25 cellular contexts compared by ENCODE assay signal in genomic region chr2:119575439-119575838, GRCh38. TPM values are rescaled to one million over a fixed set of nuclear protein-coding genes. Genes with fewer than 3 reads are reported as not detected.
"Had no signal": no experiment of that assay in that cellular context is flagged by ENCODE, and none has a peak within 500 bp of the region (broad histone marks: within the 10 kb centered on the region; RNA-seq: fewer than 3 reads in every experiment).

No MANE protein-coding gene starts in this region.

- H3K9me3 ChIP-seq: SJSA1 had no signal

- H3K4me1 ChIP-seq: SJSA1 had no signal

- DNase-seq: activated B cell treated with CpG ODN at 0.5 μM for 24 hours; activated CD4-positive, alpha-beta T cell treated with anti-CD3 and anti-CD28 coated beads for 1 hour; activated CD4-positive, alpha-beta T cell treated with anti-CD3 and anti-CD28 coated beads, Interleukin-2, amount 10 ng/mL, durations not matched to agents 24 days and 14 days; activated CD4-positive, alpha-beta T cell treated with anti-CD3 and anti-CD28 coated beads, Interleukin-2, amount 50 U/mL, for 48 hours; activated CD8-positive, alpha-beta memory T cell treated with anti-CD3 and anti-CD28 coated beads, Interleukin-2, amount 10 ng/mL, durations not matched to agents 7 days and 5 days; activated effector memory CD4-positive, alpha-beta T cell treated with anti-CD3 and anti-CD28 coated beads, Interleukin-2, amount 50 U/mL, for 16 hours; activated naive CD4-positive, alpha-beta T cell treated with Interleukin-2 at 50 U/mL for 16 hours; activated T-cell treated with anti-CD3 and anti-CD28 coated beads, Interleukin-2, amount 50 U/mL, for 24 hours; brain microvascular endothelial cell; KG1; NCI-H1092 treated with DMSO at 0.1 percent for 48 hours; NCI-H1417 treated with DMSO at 0.1 percent for 48 hours; NCI-H1694; NCI-H2029; NCI-H345; NCI-H510A; NCI-H69; RPMI8226 had no signal

- H3K27ac ChIP-seq: brain microvascular endothelial cell, cardiac muscle cell, SJSA1 had no signal

- H3K4me3 ChIP-seq: cardiac muscle cell, SJSA1 had no signal

- H3K27me3 ChIP-seq: brain microvascular endothelial cell, cardiac muscle cell had no signal

- ATAC-seq: activated CD8-positive, alpha-beta memory T cell treated with anti-CD3 and anti-CD28 coated beads, Interleukin-2, amount 10 ng/mL, durations not matched to agents 7 days and 5 days; activated naive CD4-positive, alpha-beta T cell treated with anti-CD3 and anti-CD28 coated beads, Interleukin-2, amount 50 U/mL, for 72 hours; Right ventricle myocardium inferior had no signal

- H3K36me3 ChIP-seq: brain microvascular endothelial cell, cardiac muscle cell, SJSA1 had no signal

RNA-seq across cellular contexts. Expression of gene CFAP221, which starts 31.2 kb away (rescaled TPM):
- total RNA-seq: activated B cell treated with CpG ODN at 0.5 μM for 24 hours; activated CD4-positive, alpha-beta T cell treated with anti-CD3 and anti-CD28 coated beads, Interleukin-2, amount 10 ng/mL, durations not matched to agents 24 days and 14 days; activated CD8-positive, alpha-beta memory T cell treated with anti-CD3 and anti-CD28 coated beads, Interleukin-2, amount 10 ng/mL, durations not matched to agents 7 days and 5 days; activated naive CD4-positive, alpha-beta T cell treated with anti-CD3 and anti-CD28 coated beads, Interleukin-2, amount 50 U/mL, for 72 hours; MCF 10A; OCI-LY7; SJSA1 had no signal
- polyA plus RNA-seq: IgD-negative memory B cell had no signal

RNA-seq across cellular contexts. Expression of gene SCTR, which starts 51.2 kb away (rescaled TPM):
- total RNA-seq: activated B cell treated with CpG ODN at 0.5 μM for 24 hours; activated CD4-positive, alpha-beta T cell treated with anti-CD3 and anti-CD28 coated beads, Interleukin-2, amount 10 ng/mL, durations not matched to agents 24 days and 14 days; activated CD8-positive, alpha-beta memory T cell treated with anti-CD3 and anti-CD28 coated beads, Interleukin-2, amount 10 ng/mL, durations not matched to agents 7 days and 5 days; activated naive CD4-positive, alpha-beta T cell treated with anti-CD3 and anti-CD28 coated beads, Interleukin-2, amount 50 U/mL, for 72 hours; MCF 10A; OCI-LY7; SJSA1 had no signal
- polyA plus RNA-seq: cardiac muscle cell, IgD-negative memory B cell had no signal
